ENCODE assay signal across 19 cellular contexts in genomic region chr5:101904736-101905135, GRCh38.
"Had no signal": no experiment of that assay in that cellular context is flagged by ENCODE, and none has a peak within 500 bp of the region (broad histone marks: within the 10 kb centered on the region; RNA-seq: fewer than 3 reads in every experiment).

No MANE protein-coding gene starts in this region.

- DNase-seq: activated CD4-positive, alpha-beta T cell treated with anti-CD3 and anti-CD28 coated beads for 1 hour; activated CD4-positive, alpha-beta T cell treated with anti-CD3 and anti-CD28 coated beads, Interleukin-2, amount 50 U/mL, for 4 hours; activated effector memory CD4-positive, alpha-beta T cell treated with anti-CD3 and anti-CD28 coated beads, Interleukin-2, amount 50 U/mL, for 16 hours; activated naive CD4-positive, alpha-beta T cell treated with anti-CD3 and anti-CD28 coated beads, Interleukin-2, amount 50 U/mL, for 16 hours; activated T-cell treated with anti-CD3 and anti-CD28 coated beads, Interleukin-2, amount 50 U/mL, for 72 hours; central memory CD4-positive, alpha-beta T cell; dorsolateral prefrontal cortex; mesendoderm; naive thymus-derived CD4-positive, alpha-beta T cell; pancreas; sigmoid colon; stimulated activated CD4-positive, alpha-beta T cell treated with anti-CD3 and anti-CD28 coated beads, Interleukin-4, amount 100 ng/mL, for 24 hours; testis; upper lobe of left lung; WERI-Rb-1 had no signal

- H3K36me3 ChIP-seq: ascending aorta, gastroesophageal sphincter, neutrophil, pancreas, sigmoid colon, upper lobe of left lung, WERI-Rb-1 had no signal

- H3K27me3 ChIP-seq: ascending aorta, dorsolateral prefrontal cortex, gastroesophageal sphincter, neutrophil, pancreas, sigmoid colon, testis, upper lobe of left lung had no signal

- ATAC-seq: activated T-cell treated with anti-CD3 and anti-CD28 coated beads, Interleukin-2, amount 50 U/mL, for 72 hours; gastroesophageal sphincter; naive thymus-derived CD4-positive, alpha-beta T cell; pancreas; stimulated activated memory B cell treated with anti-CD40 and anti-IgM and Interleukin-4, amounts not matched to agents 10 μg/mL and 1 μg/mL and 100 μg/mL, for 72 hours had no signal

- H3K4me3 ChIP-seq: ascending aorta, dorsolateral prefrontal cortex, gastroesophageal sphincter, pancreas, sigmoid colon, testis, upper lobe of left lung had no signal

- H3K9me3 ChIP-seq: ascending aorta, gastroesophageal sphincter, neutrophil, pancreas, sigmoid colon, testis, upper lobe of left lung had no signal

- H3K27ac ChIP-seq: ascending aorta, dorsolateral prefrontal cortex, gastroesophageal sphincter, neutrophil, pancreas, sigmoid colon, testis, upper lobe of left lung, WERI-Rb-1 had no signal

- H3K4me1 ChIP-seq: ascending aorta, gastroesophageal sphincter, pancreas, testis, upper lobe of left lung had no signal
